8 cellular contexts compared by ENCODE assay signal in genomic region chr4:48831532-48832015, GRCh38. TPM values are rescaled to one million over a fixed set of nuclear protein-coding genes. Genes with fewer than 3 reads are reported as not detected.
DNase-seq lines count a peak whose midpoint lies in the region; ATAC-seq and TF ChIP-seq lines count a peak whose summit lies in the region.

No MANE protein-coding gene starts in this region.

- peaks cover 54% of the 10 kb centered on the region for H3K79me2 ChIP-seq in hepatocyte

- H2AFZ ChIP-seq in hepatocyte, result peak overlapping the region; percentile 65

- H3K27ac ChIP-seq in hepatocyte (peak overlapping the region; percentile 97), skin epidermis (peak overlapping the region; percentile 77 to 98 (median 94))

- H3K4me3 Mint-ChIP-seq in CD14-positive monocyte, result peak overlapping the region; percentile 97 to 100
- H3K4me3 Mint-ChIP-seq in activated B cell treated with CpG ODN at 0.5 μM for 24 hours, result peak overlapping the region; percentile 100

- CTCF ChIA-PET in activated B cell treated with CpG ODN at 0.5 μM for 24 hours (lab: Charles Lee), result no interaction called here

- H3K36me3 Mint-ChIP-seq in CD14-positive monocyte (peaks cover 23 to 29% of the 10 kb centered on the region in 2 donors), activated B cell treated with CpG ODN at 0.5 μM for 24 hours (ENCODE audit: low read depth) (peaks cover 39% of the 10 kb centered on the region)

- H3K27me3 ChIP-seq in H7 (ENCODE audit: control insufficient read depth, insufficient read depth, low read length) (no peaks in the 10 kb centered on the region), hepatocyte (no peaks in the 10 kb centered on the region)

- peak overlapping the region; percentile 100 for H3K27ac Mint-ChIP-seq in CD14-positive monocyte
- peak overlapping the region; percentile 100 for H3K27ac Mint-ChIP-seq in activated B cell treated with CpG ODN at 0.5 μM for 24 hours

- H4K20me1 ChIP-seq in hepatocyte (ENCODE audit: insufficient read depth, poor library complexity, severe bottlenecking), result peaks cover 7% of the 10 kb centered on the region

- peaks cover 7% of the 10 kb centered on the region for H3K36me3 ChIP-seq in H7 (replicated peaks; ENCODE audit: control insufficient read depth, insufficient read depth, low read length)
- H3K36me3 ChIP-seq in hepatocyte (replicated peaks; ENCODE audit: insufficient read depth, low read depth), result no peaks in the 10 kb centered on the region

- H3K9me3 ChIP-seq in hepatocyte (ENCODE audit: low read depth), result no peaks in the 10 kb centered on the region

- peaks cover 12% of the 10 kb centered on the region for H3K4me1 Mint-ChIP-seq in CD14-positive monocyte
- H3K4me1 Mint-ChIP-seq in activated B cell treated with CpG ODN at 0.5 μM for 24 hours, result peaks cover 28% of the 10 kb centered on the region

- no peak for DNase-seq in CD14-positive monocyte (ENCODE audit: low spot score)
- no peak for DNase-seq in H7
- DNase-seq in activated B cell treated with CpG ODN at 0.5 μM for 24 hours, result no peak
- DNase-seq in hepatocyte (ENCODE audit: low spot score), result no peak
- DNase-seq in stimulated activated CD4-positive, alpha-beta T cell treated with anti-CD3 and anti-CD28 coated beads, Interleukin-4, amount 100 ng/mL, for 1 hour, result no peak
- no peak for DNase-seq in stimulated activated CD4-positive, alpha-beta T cell treated with anti-CD3 and anti-CD28 coated beads, Interleukin-15, amount 100 ng/mL, for 24 hours

- POLR2A ChIA-PET in activated B cell treated with CpG ODN at 0.5 μM for 24 hours (lab: Charles Lee), result interaction anchor here (1.4 to 2.9 kb wide), 3 partner anchors 16 to 489 kb away, joined by 3 to 38 read pairs (median 5); partner anchors contain the start of gene FRYL

- H3K27me3 Mint-ChIP-seq in CD14-positive monocyte (ENCODE audit: low read depth in 3 of 3) (peaks cover 2 to 4% (median 2%) of the 10 kb centered on the region in 3 donors), activated B cell treated with CpG ODN at 0.5 μM for 24 hours (no peaks in the 10 kb centered on the region)

- H3K4me3 ChIP-seq in H7 (ENCODE audit: insufficient read depth, low read depth, low read length), result peak overlapping the region; percentile 98
- peak overlapping the region; percentile 73 for H3K4me3 ChIP-seq in hepatocyte
- H3K4me3 ChIP-seq in skin epidermis, result peak overlapping the region; percentile 64 to 97 (median 71)

- WGBS in hepatocyte (ENCODE audit: low lambda C conversion rate, missing lambda C conversion rate), result under 1% methylated on average over 10 of the region's 10 CpGs

- H3K4me2 ChIP-seq in hepatocyte, result peak overlapping the region; percentile 78

- TF ChIP-seq CTCF in CD14-positive monocyte (IDR thresholded peaks at IDR 0.05) (no peak), activated B cell treated with CpG ODN at 0.5 μM for 24 hours (IDR thresholded peaks at IDR 0.05) (no peak), hepatocyte (IDR thresholded peaks at IDR 0.05; ENCODE audit: poor library complexity) (no peak)

- H3K9me3 Mint-ChIP-seq in CD14-positive monocyte (peaks cover 0 to 8% (median 2%) of the 10 kb centered on the region in 7 donors), activated B cell treated with CpG ODN at 0.5 μM for 24 hours (no peaks in the 10 kb centered on the region)

- H3K4me1 ChIP-seq in hepatocyte (ENCODE audit: insufficient read depth), result peaks cover 13% of the 10 kb centered on the region

- ATAC-seq in activated B cell treated with CpG ODN at 0.5 μM for 24 hours (ENCODE audit: low read depth) (no peak), HG02981 (IDR thresholded peaks at IDR 0.05; ENCODE audit: unreplicated experiment) (no peak)

- intact Hi-C loops in CD14-positive monocyte (cut with micrococcal nuclease), result loop anchor here (2.0 to 5.0 kb wide), 2 partner anchors 51 to 1369 kb away; partner anchors contain the start of genes FRYL (in 2 of the 2) and COMMD8 (in 1 of the 2)
- intact Hi-C loops in activated B cell treated with CpG ODN at 0.5 μM for 24 hours (cut with micrococcal nuclease), result loop anchor here (1.0 to 10.0 kb wide), 8 partner anchors 51 to 1369 kb away; partner anchors contain the start of genes COMMD8, FRYL, NFXL1 and OCIAD2

- H3K9me2 ChIP-seq in hepatocyte (replicated peaks; ENCODE audit: insufficient read depth), result no peaks in the 10 kb centered on the region

RNA-seq across cellular contexts. Expression of gene OCIAD1, which starts 0.7 kb away (rescaled TPM):
- polyA plus RNA-seq in CD14-positive monocyte, result 100 to 1,000 TPM; 139 to 145 TPM
- 98.2 and 142 TPM in 2 replicates for total RNA-seq in H7 (2014; rRNA removed; shearing (Covaris generic))
- total RNA-seq in activated B cell treated with CpG ODN at 0.5 μM for 24 hours, result 100 and 104 TPM in 2 replicates
- total RNA-seq in hepatocyte, result 193 and 233 TPM in 2 replicates
- 201 and 207 TPM in 2 replicates for polyA plus RNA-seq in hepatocyte

RNA-seq across cellular contexts. Expression of gene FRYL, which starts 51.5 kb away (rescaled TPM):
- polyA plus RNA-seq in CD14-positive monocyte (10 to 100 TPM; 10.8 to 14.4 TPM), hepatocyte (15.7 and 19.0 TPM in 2 replicates)
- 21.9 and 24.3 TPM in 2 replicates for total RNA-seq in H7 (2014; rRNA removed; shearing (Covaris generic))
- total RNA-seq in activated B cell treated with CpG ODN at 0.5 μM for 24 hours (82.4 and 91.5 TPM in 2 replicates), hepatocyte (60.6 and 82.3 TPM in 2 replicates)
